11 cellular contexts compared by ENCODE assay signal in genomic region chr12:46555379-46555778, GRCh38.
DNase-seq lines count a peak whose midpoint lies in the region; ATAC-seq and TF ChIP-seq lines count a peak whose summit lies in the region.
"Had no signal": no experiment of that assay in that cellular context is flagged by ENCODE, and none has a peak within 500 bp of the region (broad histone marks: within the 10 kb centered on the region; RNA-seq: fewer than 3 reads in every experiment).

No MANE protein-coding gene starts in this region.

- peak overlapping the region; percentile 100 for H2BK5ac ChIP-seq in IMR-90 (ENCODE audit: low read depth, low read length, poor library complexity, severe bottlenecking)

- H3K4me3 Mint-ChIP-seq in endodermal cell = no peak overlapping the region
- H3K4me3 Mint-ChIP-seq: activated T-cell treated with anti-CD3 and anti-CD28 coated beads, Interleukin-2, amount 50 U/mL, for 4 hours; T-helper 17 cell had no signal

- POLR2A ChIA-PET in IMR-90 (lab: Charles Lee; ENCODE audit: unreplicated experiment) = interaction anchor here (0.9 to 1.3 kb wide), 4 partner anchors 82 to 198 kb away, joined by 3 to 5 read pairs (median 4); no protein-coding TSS in a partner anchor

- H4K5ac ChIP-seq in IMR-90 (ENCODE audit: low read depth, low read length) = peak overlapping the region; percentile 85; the same call in 1 of the 2 replicates

- peak overlapping the region; percentile 80 for H4K91ac ChIP-seq in IMR-90 (ENCODE audit: insufficient read depth, low read depth, low read length)

- peak overlapping the region; percentile 89 for H3K4ac ChIP-seq in IMR-90 (ENCODE audit: low read depth, low read length)

- no peak overlapping the region; the same call in 1 of the 2 replicates for H2AK5ac ChIP-seq in IMR-90 (ENCODE audit: low read depth, low read length)

- H3K27ac ChIP-seq in IMR-90 (ENCODE audit: insufficient read depth, low read length) (peak overlapping the region; percentile 71), muscle layer of duodenum (ENCODE audit: low read length) (peak overlapping the region; percentile 53), endodermal cell (ENCODE audit: low read depth, low read length) (no peak overlapping the region)

- H4K20me1 ChIP-seq in IMR-90 (ENCODE audit: insufficient read depth, low read length) = no peaks in the 10 kb centered on the region

- H3K14ac ChIP-seq in IMR-90 (replicated peaks; ENCODE audit: low read depth, low read length) = peak overlapping the region; percentile 90

- peaks cover 11% of the 10 kb centered on the region for H3K4me1 Mint-ChIP-seq in endodermal cell
- H3K4me1 Mint-ChIP-seq: T-helper 17 cell had no signal

- WGBS in IMR-90 (ENCODE audit: extremely low coverage in 2 of 2, insufficient read length in 1 of 2), 2 experiments = 10% methylated on average over 3 of the region's 4 CpGs; no CpG with 5 or more reads in 1 of the 2 experiments
- 99 to 100% methylated on average over 1 to 4 of the region's 4 CpGs for WGBS in endodermal cell (ENCODE audit: insufficient coverage in 1 of 2, insufficient read length in 1 of 2), 2 experiments

- BruUV-seq in IMR-90 (replicated peaks; lab: Mats Ljungman, UMichigan) = no TSS peak

- CTCF ChIA-PET in IMR-90 (lab: Yijun Ruan, JAX) = interaction anchor here (1.0 to 1.7 kb wide), 4 partner anchors 32 to 292 kb away, joined by 3 to 6 read pairs (median 3); no protein-coding TSS in a partner anchor

- in situ Hi-C loops in ACHN (cut with HindIII; ENCODE audit: low pct_ligation_motif_present, low pct_unique_long_range_greater_than_20kb, low sequenced_read_pairs) = no loop called here
- in situ Hi-C loops in IMR-90 (cut with MboI; ENCODE audit: low sequenced_read_pairs) = loop anchor here (10.0 kb wide), 1 partner anchor 181 kb away; the partner anchor contains the start of gene SLC38A2

- H3K27me3 ChIP-seq in IMR-90 (ENCODE audit: control insufficient read depth, insufficient read depth, low read length) = no peaks in the 10 kb centered on the region
- H3K27me3 ChIP-seq in muscle layer of duodenum (ENCODE audit: low read depth, low read length) = no peaks in the 10 kb centered on the region
- no peaks in the 10 kb centered on the region for H3K27me3 ChIP-seq in endodermal cell (ENCODE audit: control insufficient read depth, insufficient read depth, low read length, poor library complexity, severe bottlenecking)

- H3K9me3 ChIP-seq in IMR-90 (ENCODE audit: control insufficient read depth, insufficient read depth, low read length) (no peaks in the 10 kb centered on the region), muscle layer of duodenum (ENCODE audit: control insufficient read depth in 1 of 2, low read length in 2 of 2) (no peaks in the 10 kb centered on the region), endodermal cell (ENCODE audit: control insufficient read depth, low read length) (no peaks in the 10 kb centered on the region)

- H3K79me1 ChIP-seq in IMR-90 (ENCODE audit: low read depth in 1 of 2, low read length in 2 of 2) = peaks cover 10 to 28% of the 10 kb centered on the region in 2 experiments

- H3K56ac ChIP-seq in IMR-90 (ENCODE audit: extremely low read depth, insufficient read depth, low read length) = peak overlapping the region; percentile 96

- intact Hi-C loops in IMR-90 (cut with micrococcal nuclease) = loop anchor here (1.0 to 5.0 kb wide), 4 partner anchors 83 to 466 kb away; partner anchors contain the start of gene SLC38A1

- TF ChIP-seq POLR2A in IMR-90 (IDR thresholded peaks at IDR 0.05; ENCODE audit: low read depth, low read length) = peak; percentile 15; the same call in 1 of the 2 replicates

- peak overlapping the region; percentile 90 for H3K4me2 ChIP-seq in IMR-90 (ENCODE audit: low read depth, low read length)

- peak overlapping the region; percentile 79 to 84 for H4K8ac ChIP-seq in IMR-90 (ENCODE audit: low read depth in 2 of 2, low read length in 2 of 2)

- DNase-seq in ACHN (peak; percentile 30), IMR-90 (peak; percentile 94), cardiac fibroblast (ENCODE audit: low read depth in 2 of 2) (peak; percentile 86 to 92), NCI-H774 (lab: John Stamatoyannopoulos, UW) (no peak), endodermal cell (no peak)
- DNase-seq: activated T-cell treated with anti-CD3 and anti-CD28 coated beads, Interleukin-2, amount 50 U/mL, for 4 hours; Calu3; T-helper 17 cell had no signal

- H3K18ac ChIP-seq in IMR-90 (ENCODE audit: low read depth, low read length) = peak overlapping the region; percentile 97; the same call in 1 of the 2 replicates

- H3K4me1 ChIP-seq in IMR-90 (ENCODE audit: control insufficient read depth, insufficient read depth, low read length) (peaks cover 15% of the 10 kb centered on the region), muscle layer of duodenum (ENCODE audit: control insufficient read depth in 1 of 2, insufficient read depth in 2 of 2, low read length in 2 of 2) (peaks cover 0 to 8% of the 10 kb centered on the region in 2 donors), endodermal cell (ENCODE audit: control insufficient read depth, insufficient read depth, low read length) (no peaks in the 10 kb centered on the region)

- H3K9me3 Mint-ChIP-seq in endodermal cell = no peaks in the 10 kb centered on the region
- H3K9me3 Mint-ChIP-seq: activated T-cell treated with anti-CD3 and anti-CD28 coated beads, Interleukin-2, amount 50 U/mL, for 4 hours had no signal

- H3K9ac ChIP-seq in IMR-90 (ENCODE audit: low read depth, low read length) (peak overlapping the region; percentile 25; the same call in 1 of the 2 replicates), endodermal cell (ENCODE audit: extremely low read depth, low read length, poor library complexity, severe bottlenecking) (no peak overlapping the region)

- H3K36me3 Mint-ChIP-seq in endodermal cell (ENCODE audit: low read depth) = no peaks in the 10 kb centered on the region

- peak; percentile 41 for ATAC-seq in IMR-90 (ENCODE audit: low read depth)
- no peak for ATAC-seq in GM21526 (IDR thresholded peaks at IDR 0.05; ENCODE audit: low FRiP score, unreplicated experiment)
- no peak for ATAC-seq in HG02981 (IDR thresholded peaks at IDR 0.05; ENCODE audit: unreplicated experiment)
- ATAC-seq: activated T-cell treated with anti-CD3 and anti-CD28 coated beads, Interleukin-2, amount 50 U/mL, for 4 hours; T-helper 17 cell had no signal

- H2BK20ac ChIP-seq in IMR-90 (ENCODE audit: low read depth, low read length) = peak overlapping the region; percentile 91

- no peak overlapping the region for H3K27ac Mint-ChIP-seq in endodermal cell
- H3K27ac Mint-ChIP-seq: T-helper 17 cell had no signal

- H3K36me3 ChIP-seq in IMR-90 (ENCODE audit: control insufficient read depth, insufficient read depth, low read length) (no peaks in the 10 kb centered on the region), muscle layer of duodenum (ENCODE audit: control insufficient read depth in 1 of 2, insufficient read depth in 2 of 2, low read length in 2 of 2) (peaks cover 0 to 4% of the 10 kb centered on the region in 2 donors), endodermal cell (ENCODE audit: control insufficient read depth, insufficient read depth, low read length) (no peaks in the 10 kb centered on the region)

- no peak overlapping the region for H2AK9ac ChIP-seq in IMR-90 (replicated peaks; ENCODE audit: low read depth, low read length, poor library complexity)

- H2BK15ac ChIP-seq in IMR-90 (ENCODE audit: low read depth, low read length) = peak overlapping the region; percentile 100; the same call in 2 of the 3 replicates

- dilution Hi-C loops in IMR-90 (cut with HindIII; ENCODE audit: low sequenced_read_pairs, unreplicated experiment) = no loop called here

- peak overlapping the region; percentile 10; the same call in 1 of the 2 replicates for H3K4me3 ChIP-seq in IMR-90 (ENCODE audit: insufficient read depth, low read depth, low read length)
- H3K4me3 ChIP-seq in cardiac fibroblast (replicated peaks in 1 of 2; ENCODE audit: low read depth in 2 of 2, low read length in 2 of 2) = no peak overlapping the region
- no peak overlapping the region for H3K4me3 ChIP-seq in muscle layer of duodenum (ENCODE audit: low read depth in 1 of 2, low read length in 2 of 2)
- H3K4me3 ChIP-seq in endodermal cell (ENCODE audit: low read length) = no peak overlapping the region

- no peak overlapping the region for H2AFZ ChIP-seq in IMR-90 (replicated peaks; ENCODE audit: low read length, poor library complexity)

- H3K9me1 ChIP-seq in IMR-90 (ENCODE audit: insufficient read depth, low read length) = peaks cover 3% of the 10 kb centered on the region; the same call in 1 of the 2 replicates

- TF ChIP-seq RAD21 in IMR-90 (IDR thresholded peaks at IDR 0.05; ENCODE audit: low read length) = no peak; the same call in 1 of the 2 replicates

- H3K23ac ChIP-seq in IMR-90 (ENCODE audit: low read depth, low read length) = peak overlapping the region; percentile 84; the same call in 1 of the 2 replicates

- H2BK120ac ChIP-seq in IMR-90 (ENCODE audit: low read depth, low read length) = peak overlapping the region; percentile 99

- TF ChIP-seq CTCF in IMR-90 (conservative IDR thresholded peaks at IDR 0.05; ENCODE audit: low read depth, low read length) = no peak
- no peak for TF ChIP-seq CTCF in cardiac fibroblast (IDR thresholded peaks at IDR 0.05; ENCODE audit: low read depth, low read length)
- TF ChIP-seq CTCF in endodermal cell (conservative IDR thresholded peaks at IDR 0.05) = no peak

- H3K27me3 Mint-ChIP-seq in endodermal cell (ENCODE audit: insufficient read depth) = no peaks in the 10 kb centered on the region

TF ChIP-seq in IMR-90, 13 proteins besides CTCF, POLR2A, EP300 and RAD21 (continues in another document):
- no peak for TF ChIP-seq MXI1 (IDR thresholded peaks at IDR 0.05; ENCODE audit: borderline replicate concordance, low read depth, low read length)
- TF ChIP-seq FOS (IDR thresholded peaks at IDR 0.05; ENCODE audit: low read depth, low read length) = peak; percentile 40; the same call in 1 of the 2 replicates
- no peak for TF ChIP-seq NFE2L2 (IDR thresholded peaks at IDR 0.05; ENCODE audit: low read depth, low read length)
- TF ChIP-seq RCOR1 (IDR thresholded peaks at IDR 0.05; ENCODE audit: insufficient replicate concordance, low read length) = no peak
- TF ChIP-seq RFX5 (IDR thresholded peaks at IDR 0.05; ENCODE audit: low read depth, low read length) = no peak
- TF ChIP-seq ELK1 (IDR thresholded peaks at IDR 0.05; ENCODE audit: borderline replicate concordance, low read depth, low read length) = no peak
- no peak for TF ChIP-seq SMC3 (IDR thresholded peaks at IDR 0.05; ENCODE audit: low read depth, low read length)

Comparison
In these comparisons a context has a peak if more than half of its experiments do, and no peak if none do; other contexts are left out.
1. DNase-seq: peak in ACHN (single experiment), IMR-90 (single experiment) and cardiac fibroblast (2 of 2); none in NCI-H774 (single experiment) and endodermal cell (single experiment).